8 cellular contexts compared by ENCODE assay signal in the genomic region with DNA sequence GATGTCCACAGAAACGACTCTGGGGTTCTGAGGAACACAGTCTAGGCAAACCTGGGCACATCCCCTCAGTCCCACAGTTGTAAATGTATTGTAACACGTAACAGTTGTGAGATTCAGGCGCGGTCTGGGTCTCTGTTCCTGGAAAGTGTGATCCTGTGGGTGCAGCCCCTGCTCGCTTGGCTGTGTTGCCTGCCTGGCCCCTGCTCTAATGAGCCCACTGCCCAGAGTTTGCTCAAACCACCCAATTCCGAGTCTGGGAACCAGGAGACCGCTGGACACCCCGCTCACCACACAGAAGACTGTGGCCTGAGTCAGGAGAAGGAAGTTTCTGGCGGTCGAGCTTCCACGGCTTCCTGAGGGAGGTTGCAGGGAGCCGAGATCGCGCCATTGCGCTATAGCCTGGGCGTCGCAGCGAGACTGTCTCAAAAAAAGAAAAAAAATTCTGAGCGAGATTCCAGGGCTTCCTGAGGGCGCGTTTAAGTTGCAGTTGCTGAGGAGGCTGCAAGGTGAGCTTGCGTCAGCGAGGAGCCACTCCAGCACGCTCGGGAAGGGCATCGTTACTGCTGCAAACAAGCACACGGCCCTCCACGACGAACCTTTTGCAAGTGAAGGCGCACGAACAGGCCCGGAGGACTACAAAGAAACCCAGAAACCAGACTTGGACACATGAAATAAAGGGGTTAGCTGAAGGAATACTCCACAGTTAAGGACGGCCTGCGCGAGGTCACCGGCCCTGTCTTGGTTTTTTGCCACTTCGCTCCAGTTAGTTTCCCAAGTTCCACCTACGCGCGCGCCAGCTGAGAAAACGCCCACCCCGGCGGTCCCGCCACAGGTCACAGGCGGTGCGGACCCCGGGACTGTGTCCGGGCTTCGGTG. TPM values are rescaled to one million over a fixed set of nuclear protein-coding genes. Genes with fewer than 3 reads are reported as not detected.
A peak's percentile ranks its signal among the peaks of the same experiment; 100 is the strongest.
DNase-seq lines count a peak whose midpoint lies in the region; ATAC-seq, FAIRE-seq and TF ChIP-seq lines count a peak whose summit lies in the region.

No MANE protein-coding gene starts in this region.

- H3F3A ChIP-seq in MM.1S (ENCODE audit: insufficient read depth, low read length), result peaks cover 29% of the 10 kb centered on the region

- 12 to 17% methylated on average over 49 to 50 of the region's 50 CpGs for whole genome bisulfite sequencing in testis, 2 donors

- H3K4me2 ChIP-seq in MM.1S (ENCODE audit: low read depth, low read length), result peak overlapping the region; percentile 91

- TF ChIP-seq POLR2A in testis (IDR thresholded peaks at IDR 0.05), result no peak

- intact Hi-C loops in left lung (cut with DNase I), result no loop called here
- intact Hi-C loops in testis (cut with DNase I; ENCODE audit: low total_unique reads), result no loop called here

- TF ChIP-seq CTCF in MM.1S (IDR thresholded peaks at IDR 0.05; ENCODE audit: low read length), result no peak
- TF ChIP-seq CTCF in astrocyte of the cerebellum (IDR thresholded peaks at IDR 0.05; ENCODE audit: low read depth, low read length, missing control alignments), result no peak
- no peak for TF ChIP-seq CTCF in left lung (IDR thresholded peaks at IDR 0.05)
- no peak for TF ChIP-seq CTCF in testis (IDR thresholded peaks at IDR 0.05)

- H3K4me3 ChIP-seq in MM.1S (ENCODE audit: low read length) (peak overlapping the region; percentile 98), astrocyte of the cerebellum (ENCODE audit: low read depth, low read length) (peak overlapping the region; percentile 90), left lung (peak overlapping the region; percentile 99), testis (peak overlapping the region; percentile 87 to 90)

- H2AFZ ChIP-seq in MM.1S (ENCODE audit: low read length), result peak overlapping the region; percentile 61

- H3K36me3 ChIP-seq in MM.1S (replicated peaks; ENCODE audit: insufficient read depth, low read length) (no peaks in the 10 kb centered on the region), left lung (peaks cover 0 to 11% of the 10 kb centered on the region in 2 donors), testis (ENCODE audit: low read depth, missing control alignments) (no peaks in the 10 kb centered on the region)

- FAIRE-seq in frontal cortex (lab: Jason Lieb, UNC), result no peak

- in situ Hi-C loops in astrocyte of the cerebellum (cut with HindIII; ENCODE audit: low sequenced_read_pairs), result no loop called here

- H3K9me2 ChIP-seq in MM.1S (replicated peaks; ENCODE audit: insufficient read depth, low read length), result no peaks in the 10 kb centered on the region

- H3K9ac ChIP-seq in MM.1S (ENCODE audit: low read length), result peak overlapping the region; percentile 91

- H3K27ac ChIP-seq in MM.1S (ENCODE audit: low read length) (peak overlapping the region; percentile 93; the same call in 1 of the 2 replicates), left lung (peak overlapping the region; percentile 1 to 97), testis (peak overlapping the region in 1 of 2 donors; percentile 97)

- H3K27me3 ChIP-seq in MM.1S (replicated peaks; ENCODE audit: insufficient read depth, low read length) (no peaks in the 10 kb centered on the region), left lung (no peaks in the 10 kb centered on the region), testis (no peaks in the 10 kb centered on the region)

- H3K4me1 ChIP-seq in MM.1S (ENCODE audit: low read length) (peaks cover 18% of the 10 kb centered on the region), left lung (peaks cover 17 to 50% of the 10 kb centered on the region in 2 donors), testis (no peaks in the 10 kb centered on the region)

- peaks cover 58% of the 10 kb centered on the region for H3K79me2 ChIP-seq in MM.1S (ENCODE audit: low read length)

- DNase-seq in ELF-1 (ENCODE audit: low read depth, low spot score) (peak; percentile 50), MM.1S (peak; percentile 38), astrocyte of the cerebellum (ENCODE audit: low read depth) (no peak), left lung (peak; percentile 42 to 79), testis (peak; percentile 18), mucosa of gallbladder (ENCODE audit: low spot score) (no peak), frontal cortex (ENCODE audit: low spot score in 2 of 2) (no peak)

- no peak for ATAC-seq in left lung
- no peak for ATAC-seq in HG03460 (IDR thresholded peaks at IDR 0.05; ENCODE audit: unreplicated experiment)

- H3K9me3 ChIP-seq in MM.1S (replicated peaks; ENCODE audit: insufficient read depth, low read length) (no peaks in the 10 kb centered on the region), left lung (no peaks in the 10 kb centered on the region), testis (no peaks in the 10 kb centered on the region)

- no peaks in the 10 kb centered on the region for H4K20me1 ChIP-seq in MM.1S (ENCODE audit: insufficient read depth, low read length)

RNA-seq across cellular contexts. Expression of gene C21orf58, which starts 1.1 kb away (rescaled TPM):
- 1 to 10 TPM; 5.8 to 6.4 TPM for total RNA-seq in left lung
- total RNA-seq in testis, result 10 to 100 TPM; 13.7 to 21.6 TPM
- polyA plus RNA-seq in testis (ENCODE audit: insufficient read depth, low read depth, low replicate concordance), result 13.6 TPM
- total RNA-seq in mucosa of gallbladder, result 4.4 TPM
- 3.7 TPM for total RNA-seq in frontal cortex

RNA-seq across cellular contexts. Expression of gene PCNT, which starts 1.4 kb away (rescaled TPM):
- total RNA-seq in left lung, result 10 to 100 TPM; 25.7 to 33.1 TPM
- 100 to 1,000 TPM; 116 to 169 TPM for total RNA-seq in testis
- 44.7 TPM for polyA plus RNA-seq in testis (ENCODE audit: insufficient read depth, low read depth, low replicate concordance)
- 31.0 TPM for total RNA-seq in mucosa of gallbladder
- total RNA-seq in frontal cortex, result 15.5 TPM

RNA-seq across cellular contexts. Expression of gene YBEY, which starts 36.4 kb away (rescaled TPM):
- total RNA-seq in left lung, result 10 to 100 TPM in 1 of 2 donors, 1 to 10 TPM in 1; 6.1 to 12.6 TPM
- 10 to 100 TPM; 50.7 to 55.0 TPM for total RNA-seq in testis
- 141 TPM for polyA plus RNA-seq in testis (ENCODE audit: insufficient read depth, low read depth, low replicate concordance)
- 8.9 TPM for total RNA-seq in mucosa of gallbladder
- 13.0 TPM for total RNA-seq in frontal cortex

RNA-seq across cellular contexts. Expression of gene MCM3AP, which starts 37.2 kb away (rescaled TPM):
- 10 to 100 TPM; 77.4 to 91.5 TPM for total RNA-seq in left lung
- total RNA-seq in testis, result 100 to 1,000 TPM; 107 to 136 TPM
- polyA plus RNA-seq in testis (ENCODE audit: insufficient read depth, low read depth, low replicate concordance), result 68.3 TPM
- total RNA-seq in mucosa of gallbladder, result 107 TPM
- total RNA-seq in frontal cortex, result 67.7 TPM

Comparison
In these comparisons a context has a peak if more than half of its experiments do, and no peak if none do; other contexts are left out.
1. DNase-seq: peak in ELF-1 (single experiment), MM.1S (single experiment), left lung (2 of 2) and testis (single experiment); none in astrocyte of the cerebellum (single experiment), mucosa of gallbladder (single experiment) and frontal cortex (0 of 2).
2. Peak in every context shown above with its lines, with median percentiles within 50 percentile points of each other: H3K4me3 ChIP-seq.